ENCODE assay signal across 11 cellular contexts in the genomic region with DNA sequence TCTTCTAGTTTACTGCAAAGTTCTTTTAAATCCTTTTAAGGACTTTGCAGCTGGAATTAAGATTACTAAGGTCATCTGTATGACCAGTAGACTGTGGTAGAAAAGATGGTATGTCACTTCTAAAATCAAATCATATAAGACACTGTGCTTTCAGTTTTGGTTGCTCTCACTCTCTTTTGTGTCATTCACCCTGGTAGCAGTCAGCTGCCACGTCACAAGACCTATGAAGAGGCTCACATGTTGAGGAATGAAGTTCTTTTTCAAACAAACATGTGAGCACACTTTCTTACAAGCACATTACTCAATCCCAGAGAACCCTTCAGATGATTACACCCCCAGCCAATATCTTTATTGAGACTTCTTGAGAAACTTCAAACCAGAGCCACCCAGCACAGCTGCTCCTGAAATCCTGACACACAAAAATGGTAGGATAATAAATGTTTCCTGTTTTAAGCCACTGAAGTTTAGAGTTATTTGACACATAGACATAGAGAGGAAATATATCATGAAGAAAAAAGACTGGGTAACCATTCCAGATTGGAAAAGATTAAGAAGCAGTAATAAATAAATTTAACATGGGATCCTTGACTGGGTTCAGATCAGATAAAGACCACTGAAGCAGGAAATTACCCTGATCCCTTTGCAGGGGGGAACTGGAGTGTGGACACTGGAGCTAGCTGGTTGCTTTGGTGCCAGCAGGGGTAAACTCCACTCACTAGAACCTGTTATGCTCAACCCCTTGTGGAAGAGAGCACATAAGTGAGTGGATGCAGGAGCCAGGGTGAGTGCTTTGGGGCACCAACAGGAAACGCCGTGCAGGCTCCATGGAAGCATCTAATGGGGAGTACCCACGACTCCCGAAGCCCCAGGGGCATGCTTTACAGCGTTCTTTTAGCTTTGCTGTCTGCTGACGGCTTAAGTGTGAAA.
DNase-seq lines count a peak whose midpoint lies in the region; ATAC-seq and TF ChIP-seq lines count a peak whose summit lies in the region.
"Had no signal": no experiment of that assay in that cellular context is flagged by ENCODE, and none has a peak within 500 bp of the region (broad histone marks: within the 10 kb centered on the region; RNA-seq: fewer than 3 reads in every experiment).

No MANE protein-coding gene starts in this region.

- no peaks in the 10 kb centered on the region for H3K27me3 Mint-ChIP-seq in dendritic cell treated with granulocyte-macrophage colony-stimulating factor and Interleukin-4, amounts not matched to agents 40 ng/mL and 50 ng/mL, for 4 days

- no peak for DNase-seq in effector CD4-positive, alpha-beta T cell
- DNase-seq in NCI-H187 treated with DMSO at 0.1 percent for 48 hours (lab: John Stamatoyannopoulos, UW) (no peak), left colon (no peak)
- DNase-seq: central memory CD4-positive, alpha-beta T cell; H7 had no signal

- H3K9me3 Mint-ChIP-seq in dendritic cell treated with granulocyte-macrophage colony-stimulating factor and Interleukin-4, amounts not matched to agents 40 ng/mL and 50 ng/mL, for 4 days = no peaks in the 10 kb centered on the region

- peak; percentile 94 for ATAC-seq in GM18508 (IDR thresholded peaks at IDR 0.05; ENCODE audit: insufficient read depth, unreplicated experiment)
- ATAC-seq in GM19468 (IDR thresholded peaks at IDR 0.05; ENCODE audit: extremely low read depth, unreplicated experiment) = peak; percentile 66
- peak; percentile 69 for ATAC-seq in HG03066 (IDR thresholded peaks at IDR 0.05; ENCODE audit: low read depth, unreplicated experiment)
- no peak for ATAC-seq in SK-N-SH treated with all-trans-retinoic acid at 6 μM for 48 hours
- no peak for ATAC-seq in left colon
- ATAC-seq: foreskin keratinocyte had no signal

- peaks cover 16% of the 10 kb centered on the region for H3K4me1 Mint-ChIP-seq in dendritic cell treated with granulocyte-macrophage colony-stimulating factor and Interleukin-4, amounts not matched to agents 40 ng/mL and 50 ng/mL, for 4 days (ENCODE audit: low read depth)

- peaks cover 6% of the 10 kb centered on the region for H3K36me3 Mint-ChIP-seq in dendritic cell treated with granulocyte-macrophage colony-stimulating factor and Interleukin-4, amounts not matched to agents 40 ng/mL and 50 ng/mL, for 4 days (ENCODE audit: low read depth)

- no peak overlapping the region for H3K4me3 Mint-ChIP-seq in dendritic cell treated with granulocyte-macrophage colony-stimulating factor and Interleukin-4, amounts not matched to agents 40 ng/mL and 50 ng/mL, for 4 days

- intact Hi-C loops in dendritic cell treated with granulocyte-macrophage colony-stimulating factor and Interleukin-4, amounts not matched to agents 40 ng/mL and 50 ng/mL, for 4 days (cut with micrococcal nuclease) = no loop called here
- intact Hi-C loops in left colon (cut with DNase I, micrococcal nuclease) = no loop called here

- H3K27ac Mint-ChIP-seq in dendritic cell treated with granulocyte-macrophage colony-stimulating factor and Interleukin-4, amounts not matched to agents 40 ng/mL and 50 ng/mL, for 4 days = peak overlapping the region; percentile 38

TF ChIP-seq in SK-N-SH treated with all-trans-retinoic acid at 6 μM for 48 hours, 23 proteins besides CTCF, POLR2A, EP300 and RAD21:
- TF ChIP-seq TOX (CRISPR knock-in tag; IDR thresholded peaks at IDR 0.05; ENCODE audit: borderline replicate concordance) = no peak

Comparison
In these comparisons a context has a peak if more than half of its experiments do, and no peak if none do; other contexts are left out.
1. ATAC-seq: peak in GM18508 (single experiment), GM19468 (single experiment) and HG03066 (single experiment); none in SK-N-SH treated with all-trans-retinoic acid at 6 μM for 48 hours (single experiment) and left colon (single experiment).